12 cellular contexts compared by ENCODE assay signal in genomic region chr2:233051241-233052149, GRCh38. TPM values are rescaled to one million over a fixed set of nuclear protein-coding genes. Genes with fewer than 3 reads are reported as not detected.
DNase-seq lines count a peak whose midpoint lies in the region; ATAC-seq lines count a peak whose summit lies in the region.
"Had no signal": no experiment of that assay in that cellular context is flagged by ENCODE, and none has a peak within 500 bp of the region (broad histone marks: within the 10 kb centered on the region; RNA-seq: fewer than 3 reads in every experiment).

No MANE protein-coding gene starts in this region.

- peak overlapping the region; percentile 14 for H3K4me3 ChIP-seq in iPS-11a (ENCODE audit: low read depth, low read length)
- H3K4me3 ChIP-seq in effector memory CD4-positive, alpha-beta T cell (ENCODE audit: insufficient read depth, low read depth, low read length, poor library complexity, severe bottlenecking), result no peak overlapping the region

- peak overlapping the region; percentile 73 for H3K27ac Mint-ChIP-seq in stimulated activated effector memory CD8-positive, alpha-beta T cell treated with anti-CD3 and anti-CD28 coated beads, Interleukin-12 subunit alpha, Interleukin-12 subunit beta, amount 100 ng/mL, for 72 hours
- no peak overlapping the region for H3K27ac Mint-ChIP-seq in activated CD4-positive, alpha-beta T cell treated with anti-CD3 and anti-CD28 coated beads for 36 hours
- H3K27ac Mint-ChIP-seq: stimulated activated naive CD8-positive, alpha-beta T cell treated with anti-CD3 and anti-CD28 coated beads, Interleukin-15, amount 100 ng/mL, for 72 hours had no signal

- H3K36me3 Mint-ChIP-seq in stimulated activated effector memory CD8-positive, alpha-beta T cell treated with anti-CD3 and anti-CD28 coated beads, Interleukin-12 subunit alpha, Interleukin-12 subunit beta, amount 100 ng/mL, for 72 hours, result peaks cover 5% of the 10 kb centered on the region
- no peaks in the 10 kb centered on the region for H3K36me3 Mint-ChIP-seq in activated CD4-positive, alpha-beta T cell treated with anti-CD3 and anti-CD28 coated beads for 36 hours (ENCODE audit: low read depth)

- no peak overlapping the region for H3K4me3 Mint-ChIP-seq in stimulated activated effector memory CD8-positive, alpha-beta T cell treated with anti-CD3 and anti-CD28 coated beads, Interleukin-12 subunit alpha, Interleukin-12 subunit beta, amount 100 ng/mL, for 72 hours
- no peak overlapping the region for H3K4me3 Mint-ChIP-seq in activated CD4-positive, alpha-beta T cell treated with anti-CD3 and anti-CD28 coated beads for 36 hours
- H3K4me3 Mint-ChIP-seq: stimulated activated naive CD8-positive, alpha-beta T cell treated with anti-CD3 and anti-CD28 coated beads, Interleukin-15, amount 100 ng/mL, for 72 hours had no signal

- H3K27ac ChIP-seq in caudate nucleus (ENCODE audit: low read depth, low read length), result peak overlapping the region; percentile 20
- H3K27ac ChIP-seq in effector memory CD4-positive, alpha-beta T cell (ENCODE audit: insufficient read depth, low read length, poor library complexity, severe bottlenecking), result no peak overlapping the region

- no peaks in the 10 kb centered on the region for H3K27me3 Mint-ChIP-seq in activated CD4-positive, alpha-beta T cell treated with anti-CD3 and anti-CD28 coated beads for 36 hours

- CTCF ChIA-PET in activated CD4-positive, alpha-beta T cell treated with anti-CD3 and anti-CD28 coated beads for 36 hours (lab: Charles Lee), result interaction anchor here (1.0 to 2.1 kb wide), 6 partner anchors 9 to 329 kb away, joined by 3 to 13 read pairs (median 4); partner anchors contain the start of gene INPP5D

- H3K4me1 ChIP-seq in effector memory CD4-positive, alpha-beta T cell (ENCODE audit: control insufficient read depth, insufficient read depth, low read length, poor library complexity, severe bottlenecking), result peaks cover 5% of the 10 kb centered on the region

- POLR2A ChIA-PET in activated CD4-positive, alpha-beta T cell treated with anti-CD3 and anti-CD28 coated beads for 36 hours (lab: Charles Lee), result no interaction called here

- H3K4me1 Mint-ChIP-seq in stimulated activated effector memory CD8-positive, alpha-beta T cell treated with anti-CD3 and anti-CD28 coated beads, Interleukin-12 subunit alpha, Interleukin-12 subunit beta, amount 100 ng/mL, for 72 hours, result peaks cover 55% of the 10 kb centered on the region
- peaks cover 3% of the 10 kb centered on the region for H3K4me1 Mint-ChIP-seq in activated CD4-positive, alpha-beta T cell treated with anti-CD3 and anti-CD28 coated beads for 36 hours

- no peak for ATAC-seq in stimulated activated effector memory CD8-positive, alpha-beta T cell treated with anti-CD3 and anti-CD28 coated beads, Interleukin-12 subunit alpha, Interleukin-12 subunit beta, amount 100 ng/mL, for 72 hours
- ATAC-seq in HG02870 (IDR thresholded peaks at IDR 0.05; ENCODE audit: unreplicated experiment) (no peak), HG03159 (IDR thresholded peaks at IDR 0.05; ENCODE audit: unreplicated experiment) (no peak)
- ATAC-seq in activated CD4-positive, alpha-beta T cell treated with anti-CD3 and anti-CD28 coated beads for 36 hours, result no peak
- ATAC-seq: stimulated activated naive CD8-positive, alpha-beta T cell treated with anti-CD3 and anti-CD28 coated beads, Interleukin-15, amount 100 ng/mL, for 72 hours had no signal

- DNase-seq in M059J (ENCODE audit: low read depth) (peak; percentile 83), caudate nucleus (lab: John Stamatoyannopoulos, UW) (no peak)
- no peak for DNase-seq in stimulated activated effector memory CD8-positive, alpha-beta T cell treated with anti-CD3 and anti-CD28 coated beads, Interleukin-12 subunit alpha, Interleukin-12 subunit beta, amount 100 ng/mL, for 72 hours (ENCODE audit: low spot score in 2 of 2)
- no peak for DNase-seq in effector memory CD4-positive, alpha-beta T cell
- no peak for DNase-seq in activated CD4-positive, alpha-beta T cell treated with anti-CD3 and anti-CD28 coated beads for 36 hours
- DNase-seq: activated CD4-positive, alpha-beta T cell treated with anti-CD3 and anti-CD28 coated beads, Interleukin-2, amount 50 U/mL, for 4 hours; DMS79 had no signal

- no peaks in the 10 kb centered on the region for H3K36me3 ChIP-seq in effector memory CD4-positive, alpha-beta T cell (ENCODE audit: control insufficient read depth, insufficient read depth, low read length)

- H3K27me3 ChIP-seq in effector memory CD4-positive, alpha-beta T cell (replicated peaks; ENCODE audit: control insufficient read depth, insufficient read depth, low read length, poor library complexity, severe bottlenecking), result no peaks in the 10 kb centered on the region

- intact Hi-C loops in activated CD4-positive, alpha-beta T cell treated with anti-CD3 and anti-CD28 coated beads for 36 hours (cut with DNase I, micrococcal nuclease), result loop anchor here in 1 of 2 experiments (10.0 kb wide), 1 partner anchor 447 kb away; no protein-coding TSS in a partner anchor

- no peaks in the 10 kb centered on the region for H3K9me3 Mint-ChIP-seq in stimulated activated effector memory CD8-positive, alpha-beta T cell treated with anti-CD3 and anti-CD28 coated beads, Interleukin-12 subunit alpha, Interleukin-12 subunit beta, amount 100 ng/mL, for 72 hours
- H3K9me3 Mint-ChIP-seq in activated CD4-positive, alpha-beta T cell treated with anti-CD3 and anti-CD28 coated beads for 36 hours (ENCODE audit: low read depth), result no peaks in the 10 kb centered on the region
- H3K9me3 Mint-ChIP-seq: stimulated activated naive CD8-positive, alpha-beta T cell treated with anti-CD3 and anti-CD28 coated beads, Interleukin-15, amount 100 ng/mL, for 72 hours had no signal

- H3K9me3 ChIP-seq in effector memory CD4-positive, alpha-beta T cell (ENCODE audit: control insufficient read depth, low read length), result no peaks in the 10 kb centered on the region

RNA-seq across cellular contexts. Expression of gene INPP5D, which starts 8.6 kb away (rescaled TPM):
- total RNA-seq in M059J (2014; rRNA removed; shearing (Covaris generic)), result not detected in 2 replicates
- total RNA-seq in activated CD4-positive, alpha-beta T cell treated with anti-CD3 and anti-CD28 coated beads for 36 hours, result 10 to 100 TPM; 40.5 to 53.4 TPM

RNA-seq across cellular contexts. Expression of gene NEU2, which starts 19.0 kb away (rescaled TPM):
- not detected in 2 replicates for total RNA-seq in M059J (2014; rRNA removed; shearing (Covaris generic))
- not detected for total RNA-seq in activated CD4-positive, alpha-beta T cell treated with anti-CD3 and anti-CD28 coated beads for 36 hours
- total RNA-seq: chondrocyte had no signal

RNA-seq across cellular contexts. Expression of gene NGEF, which starts 38.4 kb away (rescaled TPM):
- total RNA-seq in M059J (2014; rRNA removed; shearing (Covaris generic)), result 3.5 and 7.8 TPM in 2 replicates
- total RNA-seq in activated CD4-positive, alpha-beta T cell treated with anti-CD3 and anti-CD28 coated beads for 36 hours, result 1 to 10 TPM; 1.5 to 2.0 TPM

Comparison
In these comparisons a context has a peak if more than half of its experiments do, and no peak if none do; other contexts are left out.
1. RNA of gene INPP5D, which starts 8.6 kb away (total RNA-seq): 40.5 to 53.4 TPM in activated CD4-positive, alpha-beta T cell treated with anti-CD3 and anti-CD28 coated beads for 36 hours; not detected in M059J; every median in the first group is over 10 times any median in the second.